Comparison of ENCODE assay signal across 17 cellular contexts in the genomic region with DNA sequence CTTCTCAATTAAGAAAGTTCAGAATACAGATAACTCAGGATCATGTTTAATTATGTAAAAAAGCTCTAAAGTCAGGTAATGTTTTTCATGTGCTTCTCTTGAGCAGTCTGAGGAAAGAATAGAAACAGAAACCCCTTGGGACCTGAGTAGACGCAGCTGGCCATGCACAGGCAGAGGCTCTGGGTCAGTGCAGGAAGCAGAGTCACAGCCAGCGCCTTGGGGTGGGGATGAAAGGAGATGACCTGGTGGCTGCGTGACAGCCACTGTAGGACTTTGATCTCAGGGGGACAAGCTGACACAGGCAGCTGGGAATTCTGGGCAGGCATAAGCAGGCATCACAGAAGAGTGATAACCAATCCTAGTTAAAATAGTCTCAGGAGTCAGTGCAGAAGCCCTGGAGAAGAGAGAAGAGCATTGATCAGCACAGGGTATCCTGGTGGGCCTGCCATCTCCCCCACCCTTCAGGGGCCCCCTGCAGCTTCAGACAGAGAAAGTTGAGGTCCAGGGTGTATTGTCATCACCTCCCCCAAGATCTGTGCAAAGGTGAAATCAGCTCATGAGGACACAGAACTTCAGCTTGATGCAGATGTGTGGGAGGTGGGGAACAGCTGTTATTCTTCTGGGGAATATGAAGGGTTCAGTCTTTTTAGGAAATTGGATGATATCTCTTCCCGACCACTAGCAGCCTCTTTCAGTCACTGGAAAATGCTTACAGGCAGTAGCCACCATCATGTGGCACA. TPM values are rescaled to one million over a fixed set of nuclear protein-coding genes. Genes with fewer than 3 reads are reported as not detected.
DNase-seq lines count a peak whose midpoint lies in the region; ATAC-seq and TF ChIP-seq lines count a peak whose summit lies in the region.
"Had no signal": no experiment of that assay in that cellular context is flagged by ENCODE, and none has a peak within 500 bp of the region (broad histone marks: within the 10 kb centered on the region; RNA-seq: fewer than 3 reads in every experiment).

No MANE protein-coding gene starts in this region.

- H3K18ac ChIP-seq in H9 (ENCODE audit: insufficient read length, low read depth, low read length) = no peak overlapping the region

- H3T11ph ChIP-seq in H9 (ENCODE audit: low read length) = no peak overlapping the region

- no peak overlapping the region for H4K8ac ChIP-seq in H9 (replicated peaks; ENCODE audit: insufficient read length, low read depth, low read length)

- DNase-seq in T-helper 1 cell (no peak), H9 (no peak), naive B cell (peak; percentile 18), inferior parietal cortex (ENCODE audit: extremely low spot score) (no peak), mesothelial cell of epicardium (ENCODE audit: low spot score in 2 of 2, unreplicated experiment in 2 of 2) (no peak)
- DNase-seq in stimulated activated CD4-positive, alpha-beta T cell treated with anti-CD3 and anti-CD28 coated beads, Interleukin-2, amount 100 ng/mL, for 48 hours = no peak
- DNase-seq: 8988T; activated CD4-positive, alpha-beta memory T cell treated with anti-CD3 and anti-CD28 coated beads, Interleukin-2, amount 10 ng/mL, durations not matched to agents 7 days and 5 days; gastrocnemius medialis; NCI-H1694; NCI-H526; ovary had no signal

- ATAC-seq in naive B cell (ENCODE audit: low read depth in 2 of 2) = peak; percentile 23 to 24
- ATAC-seq: gastrocnemius medialis, K562 had no signal

- TF ChIP-seq CTCF in H9 (conservative IDR thresholded peaks at IDR 0.05) (no peak), mesothelial cell of epicardium (IDR thresholded peaks at IDR 0.05; ENCODE audit: unreplicated experiment) (no peak)

- peak overlapping the region; percentile 26 for H3K4me3 Mint-ChIP-seq in T-helper 1 cell treated with Interleukin-12 subunit alpha and Interleukin-12 subunit beta and Interleukin-4 antibody, amounts not matched to agents 30 μg/mL and 1 μg/mL, for 36 hours
- no peak overlapping the region for H3K4me3 Mint-ChIP-seq in H9
- H3K4me3 Mint-ChIP-seq in IgD-negative memory B cell = peak overlapping the region; percentile 76 to 95 (median 90)
- H3K4me3 Mint-ChIP-seq in naive B cell = peak overlapping the region; percentile 81 to 99 (median 89)
- no peak overlapping the region for H3K4me3 Mint-ChIP-seq in mesothelial cell of epicardium
- H3K4me3 Mint-ChIP-seq: activated CD4-positive, alpha-beta memory T cell treated with anti-CD3 and anti-CD28 coated beads, Interleukin-2, amount 10 ng/mL, durations not matched to agents 7 days and 5 days had no signal

- no CpG with 5 or more reads among the region's 4 CpGs for WGBS in H9 (ENCODE audit: extremely low coverage, insufficient read length, low lambda C conversion rate)

- H2BK15ac ChIP-seq in H9 (ENCODE audit: low read depth, low read length) = no peak overlapping the region

- H3K27ac Mint-ChIP-seq in T-helper 1 cell treated with Interleukin-12 subunit alpha and Interleukin-12 subunit beta and Interleukin-4 antibody, amounts not matched to agents 30 μg/mL and 1 μg/mL, for 36 hours = peak overlapping the region; percentile 86
- H3K27ac Mint-ChIP-seq in H9 = peak overlapping the region in 2 of 3 experiments; percentile 14 to 19; a peak in 3 of 7 replicates
- H3K27ac Mint-ChIP-seq in IgD-negative memory B cell = peak overlapping the region; percentile 79 to 96 (median 95)
- H3K27ac Mint-ChIP-seq in naive B cell = peak overlapping the region; percentile 93 to 100 (median 98)
- no peak overlapping the region for H3K27ac Mint-ChIP-seq in mesothelial cell of epicardium

- H4K20me1 ChIP-seq in H9 (ENCODE audit: control insufficient read depth, insufficient read depth, insufficient read length) = no peaks in the 10 kb centered on the region

- H3K4ac ChIP-seq in H9 (ENCODE audit: low read depth, low read length) = no peak overlapping the region

- no peak overlapping the region for H4K5ac ChIP-seq in H9 (ENCODE audit: insufficient read length, low read depth, low read length)

- H3K9me3 Mint-ChIP-seq in T-helper 1 cell treated with Interleukin-12 subunit alpha and Interleukin-12 subunit beta and Interleukin-4 antibody, amounts not matched to agents 30 μg/mL and 1 μg/mL, for 36 hours = peaks cover 7% of the 10 kb centered on the region
- H3K9me3 Mint-ChIP-seq in H9 = peaks cover 0 to 2% of the 10 kb centered on the region in 2 experiments; a peak in 2 of 5 replicates
- H3K9me3 Mint-ChIP-seq in IgD-negative memory B cell = peaks cover 0 to 2% (median 0%) of the 10 kb centered on the region in 3 donors
- H3K9me3 Mint-ChIP-seq in naive B cell = peaks cover 0 to 9% (median 0%) of the 10 kb centered on the region in 7 donors
- peaks cover 8% of the 10 kb centered on the region for H3K9me3 Mint-ChIP-seq in mesothelial cell of epicardium

- H3K23me2 ChIP-seq in H9 (ENCODE audit: insufficient read length, low read depth, low read length, poor library complexity, severe bottlenecking) = no peaks in the 10 kb centered on the region

- no peak overlapping the region for H2BK120ac ChIP-seq in H9 (ENCODE audit: low read depth, low read length, poor library complexity, severe bottlenecking)

- H2BK12ac ChIP-seq in H9 (ENCODE audit: insufficient read length, low read depth, low read length) = no peak overlapping the region

- no peak overlapping the region for H3K9ac ChIP-seq in H9 (ENCODE audit: extremely low read depth, insufficient read length, low read length)

- peaks cover 19% of the 10 kb centered on the region for H3K4me1 Mint-ChIP-seq in T-helper 1 cell treated with Interleukin-12 subunit alpha and Interleukin-12 subunit beta and Interleukin-4 antibody, amounts not matched to agents 30 μg/mL and 1 μg/mL, for 36 hours (ENCODE audit: low read depth)
- H3K4me1 Mint-ChIP-seq in H9 (peaks cover 43 to 48% of the 10 kb centered on the region in 2 experiments), IgD-negative memory B cell (peaks cover 47 to 72% (median 62%) of the 10 kb centered on the region in 3 donors), naive B cell (peaks cover 73 to 88% (median 79%) of the 10 kb centered on the region in 3 donors), mesothelial cell of epicardium (peaks cover 9% of the 10 kb centered on the region)

- H4K91ac ChIP-seq in H9 (ENCODE audit: insufficient read length, low read depth, low read length) = no peak overlapping the region

- H3K23ac ChIP-seq in H9 (ENCODE audit: insufficient read length, low read depth, low read length) = no peak overlapping the region

- no peak overlapping the region for H2AK5ac ChIP-seq in H9 (ENCODE audit: insufficient read length, low read length)

- no peak overlapping the region for H3K14ac ChIP-seq in H9 (ENCODE audit: insufficient read depth, low read length)

- H3K4me2 ChIP-seq in H9 (ENCODE audit: insufficient read depth, insufficient read length, low read length) = no peak overlapping the region

- H2BK20ac ChIP-seq in H9 (ENCODE audit: low read depth, low read length, poor library complexity, severe bottlenecking) = no peak overlapping the region

- H3K36me3 Mint-ChIP-seq in T-helper 1 cell treated with Interleukin-12 subunit alpha and Interleukin-12 subunit beta and Interleukin-4 antibody, amounts not matched to agents 30 μg/mL and 1 μg/mL, for 36 hours (ENCODE audit: low read depth) = peaks cover 28% of the 10 kb centered on the region
- H3K36me3 Mint-ChIP-seq in H9 (ENCODE audit: insufficient read depth in 1 of 3, low read depth in 3 of 3) (peaks cover 36 to 57% (median 36%) of the 10 kb centered on the region in 3 experiments), IgD-negative memory B cell (peaks cover 19% of the 10 kb centered on the region), naive B cell (peaks cover 51 to 79% of the 10 kb centered on the region in 2 donors), mesothelial cell of epicardium (no peaks in the 10 kb centered on the region)

- H3K56ac ChIP-seq in H9 (ENCODE audit: insufficient read length, low read depth, low read length) = no peak overlapping the region

- H2BK5ac ChIP-seq in H9 (ENCODE audit: insufficient read length, low read length) = no peak overlapping the region

- peaks cover 5% of the 10 kb centered on the region for H3K4me1 ChIP-seq in H9 (ENCODE audit: insufficient read depth, low read length)
- H3K4me1 ChIP-seq: gastrocnemius medialis had no signal

- no peaks in the 10 kb centered on the region for H3K79me2 ChIP-seq in H9 (ENCODE audit: insufficient read depth, low read length)

- H3K27ac ChIP-seq in H9 (ENCODE audit: insufficient read length, low read depth, low read length) = no peak overlapping the region
- H3K27ac ChIP-seq: gastrocnemius medialis, ovary had no signal

- H3K27me3 Mint-ChIP-seq in T-helper 1 cell treated with Interleukin-12 subunit alpha and Interleukin-12 subunit beta and Interleukin-4 antibody, amounts not matched to agents 30 μg/mL and 1 μg/mL, for 36 hours (ENCODE audit: low read depth) = peaks cover 19% of the 10 kb centered on the region
- peaks cover 10% of the 10 kb centered on the region for H3K27me3 Mint-ChIP-seq in H9 (ENCODE audit: low read depth)
- no peaks in the 10 kb centered on the region for H3K27me3 Mint-ChIP-seq in IgD-negative memory B cell
- no peaks in the 10 kb centered on the region for H3K27me3 Mint-ChIP-seq in naive B cell
- peaks cover 32% of the 10 kb centered on the region for H3K27me3 Mint-ChIP-seq in mesothelial cell of epicardium (ENCODE audit: low read depth)
- H3K27me3 Mint-ChIP-seq: activated CD4-positive, alpha-beta memory T cell treated with anti-CD3 and anti-CD28 coated beads, Interleukin-2, amount 10 ng/mL, durations not matched to agents 7 days and 5 days had no signal

- H3K79me1 ChIP-seq in H9 (ENCODE audit: insufficient read depth, low read depth, low read length, poor library complexity, severe bottlenecking) = no peaks in the 10 kb centered on the region

- H3K27me3 ChIP-seq in H9 (ENCODE audit: insufficient read depth, low read length) = no peaks in the 10 kb centered on the region
- H3K27me3 ChIP-seq: gastrocnemius medialis, ovary had no signal

- H2AFZ ChIP-seq in H9 (ENCODE audit: low read length) = no peak overlapping the region

- no peaks in the 10 kb centered on the region for H3K9me3 ChIP-seq in H9 (ENCODE audit: control insufficient read depth, low read depth, low read length)
- H3K9me3 ChIP-seq: gastrocnemius medialis, ovary had no signal

RNA-seq across cellular contexts. Expression of a gene that starts 6.4 kb away (rescaled TPM):
- total RNA-seq in H9 (2021) (39.2 and 41.0 TPM in 2 replicates), mesothelial cell of epicardium (9.0 to 9.8 TPM (median 9.7 TPM) in 3 replicates)
- polyA plus RNA-seq in IgD-negative memory B cell (155 TPM), naive B cell (ENCODE audit: low read depth in 6 of 6) (1,000 to 10,000 TPM in 5 of 6 donors, 100 to 1,000 TPM in 1; 140 to 2,258 (median 1,433) TPM)
- total RNA-seq: bronchial epithelial cell, RPMI7951 had no signal
- polyA plus RNA-seq: K562 had no signal

RNA-seq across cellular contexts. Expression of a gene that starts 22.8 kb away (rescaled TPM):
- total RNA-seq in H9 (2021) (0.68 and 1.7 TPM in 2 replicates), mesothelial cell of epicardium (not detected in 3 replicates)
- polyA plus RNA-seq in IgD-negative memory B cell (377 TPM), naive B cell (ENCODE audit: low read depth in 6 of 6) (1,000 to 10,000 TPM in 2 of 6 donors, 100 to 1,000 TPM in 4; 309 to 1,253 (median 783) TPM)
- total RNA-seq: bronchial epithelial cell, RPMI7951 had no signal

Comparison
In these comparisons a context has a peak if more than half of its experiments do, and no peak if none do; other contexts are left out.
1. H3K4me3 Mint-ChIP-seq: peak in T-helper 1 cell treated with Interleukin-12 subunit alpha and Interleukin-12 subunit beta and Interleukin-4 antibody, amounts not matched to agents 30 μg/mL and 1 μg/mL, for 36 hours (single experiment), IgD-negative memory B cell (4 of 4) and naive B cell (8 of 8); none in H9 (0 of 2) and mesothelial cell of epicardium (single experiment).